ENCODE assay signal across 19 cellular contexts in the genomic region with DNA sequence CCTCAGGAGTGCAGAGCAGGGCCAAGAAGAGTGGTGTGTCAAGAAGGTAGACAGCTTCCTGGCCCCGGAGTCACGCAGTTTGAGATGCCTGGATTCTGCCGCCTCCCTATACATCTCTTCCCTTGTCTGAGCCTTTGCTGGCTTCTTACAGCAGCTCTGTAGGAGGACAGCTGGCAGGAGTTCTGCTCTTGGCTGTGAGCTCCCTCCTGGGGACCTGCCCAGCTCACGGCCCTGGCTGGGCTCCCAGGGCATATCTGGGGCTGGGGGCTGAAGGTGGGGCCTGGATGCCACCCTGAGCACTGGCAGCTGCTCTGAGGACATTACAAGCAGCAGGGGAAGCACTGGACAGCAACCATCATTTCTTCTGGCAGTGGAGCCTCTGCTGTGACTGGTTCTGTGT. TPM values are rescaled to one million over a fixed set of nuclear protein-coding genes. Genes with fewer than 3 reads are reported as not detected.
DNase-seq lines count a peak whose midpoint lies in the region; ATAC-seq and TF ChIP-seq lines count a peak whose summit lies in the region.
"Had no signal": no experiment of that assay in that cellular context is flagged by ENCODE, and none has a peak within 500 bp of the region (broad histone marks: within the 10 kb centered on the region; RNA-seq: fewer than 3 reads in every experiment).

No MANE protein-coding gene starts in this region.

- H3K4me1 ChIP-seq in mucosa of descending colon (ENCODE audit: low read depth) (no peaks in the 10 kb centered on the region), spleen (no peaks in the 10 kb centered on the region)
- H3K4me1 ChIP-seq: Peyer's patch had no signal

- H3K4me3 ChIP-seq in mucosa of descending colon (no peak overlapping the region), spleen (no peak overlapping the region)
- H3K4me3 ChIP-seq: Peyer's patch, SK-N-MC had no signal

- H3K4me1 Mint-ChIP-seq in stimulated activated naive CD8-positive, alpha-beta T cell treated with anti-CD3 and anti-CD28 coated beads, Interleukin-15, amount 100 ng/mL, for 72 hours: peaks cover 6% of the 10 kb centered on the region

- no peaks in the 10 kb centered on the region for H3K27me3 ChIP-seq in spleen (replicated peaks in 1 of 7)
- H3K27me3 ChIP-seq: Peyer's patch had no signal

- H3K27ac ChIP-seq in spleen: no peak overlapping the region
- H3K27ac ChIP-seq: C4-2B, Peyer's patch, SK-N-MC had no signal

- H3K9me3 ChIP-seq in mucosa of descending colon (no peaks in the 10 kb centered on the region), spleen (no peaks in the 10 kb centered on the region)
- H3K9me3 ChIP-seq: Peyer's patch had no signal

- DNase-seq in stimulated activated naive CD8-positive, alpha-beta T cell treated with anti-CD3 and anti-CD28 coated beads, Interleukin-15, amount 100 ng/mL, for 72 hours: no peak
- no peak for DNase-seq in stimulated activated naive CD8-positive, alpha-beta T cell treated with anti-CD3 and anti-CD28 coated beads, Interleukin-15, Interleukin-2, amounts not matched to agents 100 U/mL and 50 U/mL, for 24 hours
- DNase-seq in cerebellar cortex (ENCODE audit: low spot score): peak; percentile 17
- DNase-seq in mucosa of descending colon: no peak
- no peak for DNase-seq in spleen
- no peak for DNase-seq in putamen (ENCODE audit: low spot score)
- DNase-seq in MV-4-11 (lab: John Stamatoyannopoulos, UW): no peak
- DNase-seq: DND-41; KG1; NCI-H1417; NCI-H2029; NCI-H69; NK-92 treated with Interleukin-12 subunit alpha and Interleukin-12 subunit beta, amount 100 ng/mL, for 24 hours; Peyer's patch; SHP77 had no signal

- peak; percentile 19 for ATAC-seq in stimulated activated naive CD8-positive, alpha-beta T cell treated with anti-CD3 and anti-CD28 coated beads, Interleukin-15, amount 100 ng/mL, for 72 hours
- ATAC-seq in stimulated activated naive CD8-positive, alpha-beta T cell treated with anti-CD3 and anti-CD28 coated beads, Interleukin-15, Interleukin-2, amounts not matched to agents 100 U/mL and 50 U/mL, for 24 hours: no peak
- peak; percentile 8 for ATAC-seq in mucosa of descending colon

- no peaks in the 10 kb centered on the region for H3K9me3 Mint-ChIP-seq in stimulated activated naive CD8-positive, alpha-beta T cell treated with anti-CD3 and anti-CD28 coated beads, Interleukin-15, amount 100 ng/mL, for 72 hours

- TF ChIP-seq CTCF in mucosa of descending colon (IDR thresholded peaks at IDR 0.05) (no peak), spleen (IDR thresholded peaks at IDR 0.05 in 8 of 11, conservative IDR thresholded peaks at IDR 0.05 in 3 of 11) (no peak)

- 83 to 90% (median 86%) methylated on average over 4 of the region's 4 CpGs for WGBS in spleen, 5 donors

- H3K36me3 ChIP-seq in mucosa of descending colon (ENCODE audit: low read depth) (no peaks in the 10 kb centered on the region), spleen (no peaks in the 10 kb centered on the region)
- H3K36me3 ChIP-seq: Peyer's patch had no signal

- intact Hi-C loops in mucosa of descending colon (cut with DNase I, micrococcal nuclease) (no loop called here), spleen (cut with DNase I; ENCODE audit: low total_unique reads) (no loop called here)

- no peak overlapping the region for H3K27ac Mint-ChIP-seq in stimulated activated naive CD8-positive, alpha-beta T cell treated with anti-CD3 and anti-CD28 coated beads, Interleukin-15, amount 100 ng/mL, for 72 hours

- no peaks in the 10 kb centered on the region for H3K27me3 Mint-ChIP-seq in stimulated activated naive CD8-positive, alpha-beta T cell treated with anti-CD3 and anti-CD28 coated beads, Interleukin-15, amount 100 ng/mL, for 72 hours

- no peak for TF ChIP-seq POLR2A in spleen (IDR thresholded peaks at IDR 0.05)

- H3K4me3 Mint-ChIP-seq in stimulated activated naive CD8-positive, alpha-beta T cell treated with anti-CD3 and anti-CD28 coated beads, Interleukin-15, amount 100 ng/mL, for 72 hours: no peak overlapping the region

RNA-seq across cellular contexts. Expression of a gene that starts 0.8 kb away (rescaled TPM):
- total RNA-seq in mucosa of descending colon (under 1 TPM in 1 of 3 donors, not detected in 2; 0.12 TPM), spleen (not detected)
- not detected for polyA plus RNA-seq in spleen
- total RNA-seq: A673, HT-29, Peyer's patch had no signal

RNA-seq across cellular contexts. Expression of a gene that starts 52.7 kb away (rescaled TPM):
- 1 to 10 TPM; 1.5 to 7.4 (median 4.4) TPM for total RNA-seq in mucosa of descending colon
- total RNA-seq in spleen: 10 to 100 TPM; 13.9 to 32.8 (median 17.6) TPM
- polyA plus RNA-seq in spleen: 1 to 10 TPM; 1.3 to 2.1 (median 1.6) TPM
- total RNA-seq: HT-29 had no signal
